ENCODE assay signal across 9 cellular contexts in genomic region chrX:13029831-13030771, GRCh38. TPM values are rescaled to one million over a fixed set of nuclear protein-coding genes. Genes with fewer than 3 reads are reported as not detected.
DNase-seq lines count a peak whose midpoint lies in the region; ATAC-seq and TF ChIP-seq lines count a peak whose summit lies in the region.
"Had no signal": no experiment of that assay in that cellular context is flagged by ENCODE, and none has a peak within 500 bp of the region (broad histone marks: within the 10 kb centered on the region; RNA-seq: fewer than 3 reads in every experiment).

No MANE protein-coding gene starts in this region.

- H3K9me3 Mint-ChIP-seq in CD4-positive, CD25-positive, alpha-beta regulatory T cell = no peaks in the 10 kb centered on the region

- H3K36me3 Mint-ChIP-seq in CD4-positive, CD25-positive, alpha-beta regulatory T cell = no peaks in the 10 kb centered on the region

- peak overlapping the region in 3 of 4 donors; percentile 15 to 75 (median 69) for H3K4me3 Mint-ChIP-seq in CD4-positive, CD25-positive, alpha-beta regulatory T cell

- DNase-seq in CD4-positive, CD25-positive, alpha-beta regulatory T cell = peak in 2 of 3 donors; percentile 33 to 71
- DNase-seq in LoVo (ENCODE audit: low spot score) (peak; percentile 46), cardiac fibroblast (ENCODE audit: low read depth in 2 of 2) (peak; percentile 15 to 40)
- DNase-seq in activated CD4-positive, CD25-positive, alpha-beta regulatory T cell treated with anti-CD3 and anti-CD28 coated beads, Interleukin-2, amount 50 U/mL, for 72 hours = no peak
- DNase-seq: MG63 had no signal

- peak; percentile 31 to 45 for ATAC-seq in CD4-positive, CD25-positive, alpha-beta regulatory T cell (ENCODE audit: low read depth in 2 of 2)
- ATAC-seq in HG03378 (IDR thresholded peaks at IDR 0.05; ENCODE audit: unreplicated experiment) = no peak
- ATAC-seq in HG03439 (IDR thresholded peaks at IDR 0.05; ENCODE audit: unreplicated experiment) = no peak
- ATAC-seq in GM19455 (IDR thresholded peaks at IDR 0.05; ENCODE audit: unreplicated experiment) = no peak

- H3K36me3 ChIP-seq in CD4-positive, CD25-positive, alpha-beta regulatory T cell (ENCODE audit: control insufficient read depth, insufficient read depth, low read length) = no peaks in the 10 kb centered on the region
- H3K36me3 ChIP-seq in mesodermal cell (ENCODE audit: control insufficient read depth, insufficient read depth, low read length) = no peaks in the 10 kb centered on the region
- H3K36me3 ChIP-seq: MG63 had no signal

- H3K27me3 Mint-ChIP-seq in CD4-positive, CD25-positive, alpha-beta regulatory T cell = no peaks in the 10 kb centered on the region

- H3K27ac ChIP-seq in CD4-positive, CD25-positive, alpha-beta regulatory T cell (ENCODE audit: insufficient read depth, low read length, poor library complexity, severe bottlenecking) = peak overlapping the region; percentile 55
- peak overlapping the region; percentile 98 for H3K27ac ChIP-seq in mesodermal cell (ENCODE audit: low read depth, low read length, severe bottlenecking)

- no peaks in the 10 kb centered on the region for H3K9me3 ChIP-seq in CD4-positive, CD25-positive, alpha-beta regulatory T cell (ENCODE audit: control insufficient read depth in 2 of 2, low read length in 2 of 2)
- H3K9me3 ChIP-seq in mesodermal cell (ENCODE audit: control insufficient read depth, low read length) = no peaks in the 10 kb centered on the region
- H3K9me3 ChIP-seq: MG63 had no signal

- WGBS in mesodermal cell (ENCODE audit: insufficient coverage in 2 of 2), 2 experiments = 22% methylated on average over 1 of the region's 8 CpGs; no CpG with 5 or more reads in 1 of the 2 experiments

- TF ChIP-seq CTCF in cardiac fibroblast (IDR thresholded peaks at IDR 0.05; ENCODE audit: low read depth, low read length) = no peak

- H3K4me1 ChIP-seq in CD4-positive, CD25-positive, alpha-beta regulatory T cell (ENCODE audit: control insufficient read depth, insufficient read depth, low read length, poor library complexity, severe bottlenecking) = peaks cover 46% of the 10 kb centered on the region
- H3K4me1 ChIP-seq in mesodermal cell (ENCODE audit: control insufficient read depth, insufficient read depth, low read length, poor library complexity, severe bottlenecking) = peaks cover 6% of the 10 kb centered on the region

- H3K27me3 ChIP-seq in CD4-positive, CD25-positive, alpha-beta regulatory T cell (ENCODE audit: control insufficient read depth, insufficient read depth, low read length) = no peaks in the 10 kb centered on the region
- H3K27me3 ChIP-seq: MG63 had no signal

- peaks cover 31 to 77% (median 46%) of the 10 kb centered on the region in 4 donors for H3K4me1 Mint-ChIP-seq in CD4-positive, CD25-positive, alpha-beta regulatory T cell

- peak overlapping the region; percentile 51 for H3K4me3 ChIP-seq in CD4-positive, CD25-positive, alpha-beta regulatory T cell (ENCODE audit: low read depth, low read length)
- no peak overlapping the region for H3K4me3 ChIP-seq in cardiac fibroblast (replicated peaks in 1 of 2; ENCODE audit: low read depth in 2 of 2, low read length in 2 of 2)
- H3K4me3 ChIP-seq in mesodermal cell (ENCODE audit: extremely low read depth, insufficient read depth, low read length, poor library complexity, severe bottlenecking) = no peak overlapping the region
- H3K4me3 ChIP-seq: MG63 had no signal

- H3K27ac Mint-ChIP-seq in CD4-positive, CD25-positive, alpha-beta regulatory T cell = peak overlapping the region; percentile 74 to 96 (median 89)

RNA-seq across cellular contexts. Expression of gene FAM9C, which starts 14.3 kb away (rescaled TPM):
- total RNA-seq in CD4-positive, CD25-positive, alpha-beta regulatory T cell = not detected
- polyA plus RNA-seq in CD4-positive, CD25-positive, alpha-beta regulatory T cell = not detected
- not detected for polyA plus RNA-seq in mesodermal cell (2013, experiment 1 of 2)
- polyA plus RNA-seq in mesodermal cell (2013, experiment 2 of 2) = not detected

RNA-seq across cellular contexts. Expression of gene TMSB4X, which starts 55.2 kb away (rescaled TPM):
- total RNA-seq in CD4-positive, CD25-positive, alpha-beta regulatory T cell = 6,725 TPM
- polyA plus RNA-seq in CD4-positive, CD25-positive, alpha-beta regulatory T cell = over 10,000 TPM; 30,486 to 36,942 (median 35,671) TPM
- 2,997 TPM for polyA plus RNA-seq in mesodermal cell (2013, experiment 1 of 2)
- polyA plus RNA-seq in mesodermal cell (2013, experiment 2 of 2) = 3,008 TPM

Comparison
In these comparisons a context has a peak if more than half of its experiments do, and no peak if none do; other contexts are left out.
1. ATAC-seq: peak in CD4-positive, CD25-positive, alpha-beta regulatory T cell (2 of 2); none in HG03378 (single experiment), HG03439 (single experiment) and GM19455 (single experiment).